In the genomic region with DNA sequence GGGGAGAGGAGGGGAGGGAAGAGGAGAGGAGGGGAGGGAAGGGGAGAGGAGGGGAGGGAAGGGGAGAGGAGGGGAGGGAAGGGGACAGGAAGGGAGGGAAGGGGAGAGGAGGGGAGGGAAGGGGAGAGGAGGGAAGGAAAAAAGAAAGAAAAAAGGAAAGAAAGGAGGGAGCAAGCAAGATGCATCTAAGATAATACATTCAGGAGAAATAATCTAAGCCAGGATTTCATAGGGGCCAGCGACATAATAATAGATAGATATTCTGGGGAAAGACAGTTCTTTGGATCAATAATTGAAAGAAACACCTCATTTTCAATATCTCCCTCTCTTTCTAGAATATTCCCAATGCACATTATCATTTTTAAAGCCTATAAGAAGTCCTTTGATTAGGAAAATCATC, we compare ENCODE assay signal across 11 cellular contexts.
"Had no signal": no experiment of that assay in that cellular context is flagged by ENCODE, and none has a peak within 500 bp of the region (broad histone marks: within the 10 kb centered on the region; RNA-seq: fewer than 3 reads in every experiment).

No MANE protein-coding gene starts in this region.

- H3K27ac ChIP-seq: GM23248 had no signal

- H3K4me3 Mint-ChIP-seq: GM23338, H9, HFFc6 had no signal

- H3K36me3 ChIP-seq: HAP-1 had no signal

- H3K9me3 Mint-ChIP-seq: HFFc6 had no signal

- H3K9me3 ChIP-seq: HAP-1 had no signal

- H3K4me2 ChIP-seq: GM23338 had no signal

- DNase-seq: GOT3, H7, H9, HCEC 1CT, HFFc6 had no signal

- H3K27ac Mint-ChIP-seq: GM23338, H9, HFFc6 had no signal

- H2AFZ ChIP-seq: GM23248, GM23338 had no signal

- ATAC-seq: GM23338, HCT116 had no signal

- H3K4me1 Mint-ChIP-seq: GM23338, H9 had no signal

- H3K4me1 ChIP-seq: HAP-1 had no signal

- H3K4me3 ChIP-seq: GM23248, GM23338, HAP-1 had no signal

- H3K9ac ChIP-seq: GM23248 had no signal

- FAIRE-seq: H1, H54 had no signal
